Comparison of ENCODE assay signal across 8 cellular contexts in genomic region chr19:4811328-4812131, GRCh38. TPM values are rescaled to one million over a fixed set of nuclear protein-coding genes. Genes with fewer than 3 reads are reported as not detected.
DNase-seq lines count a peak whose midpoint lies in the region; ATAC-seq, FAIRE-seq and TF ChIP-seq lines count a peak whose summit lies in the region.

No MANE protein-coding gene starts in this region.

- H3K4me3 ChIP-seq in AG04450 (ENCODE audit: low read depth, low read length) (no peak overlapping the region), mucosa of descending colon (no peak overlapping the region)

- peaks cover 3% of the 10 kb centered on the region for H3K36me3 Mint-ChIP-seq in endothelial cell (ENCODE audit: low read depth, unreplicated experiment)

- no peak for DNase-seq in AG04450 (ENCODE audit: low read depth, low spot score)
- peak; percentile 74 for DNase-seq in GM19239 (ENCODE audit: insufficient read length, low spot score)
- peak; percentile 51 to 72 for DNase-seq in NOMO-1 (lab: John Stamatoyannopoulos, UW; ENCODE audit: unreplicated experiment in 2 of 2)
- DNase-seq in activated CD8-positive, alpha-beta memory T cell treated with anti-CD3 and anti-CD28 coated beads for 48 hours (ENCODE audit: low read depth in 2 of 3, low spot score in 2 of 3), result peak; percentile 66 to 97 (median 95)
- peak; percentile 94 for DNase-seq in endothelial cell (ENCODE audit: low spot score)
- DNase-seq in mucosa of descending colon, result peak; percentile 86 to 92 (median 92)
- peak; percentile 92 for DNase-seq in stimulated activated CD8-positive, alpha-beta memory T cell treated with anti-CD3 and anti-CD28 coated beads, Interleukin-7, amount 100 ng/mL, for 24 hours (ENCODE audit: low read depth)

- no peaks in the 10 kb centered on the region for H3K27me3 ChIP-seq in AG04450 (ENCODE audit: control insufficient read depth, insufficient read depth, low read length)

- peak; percentile 71 for FAIRE-seq in GM19239 (lab: Jason Lieb, UNC)

- H3K27ac Mint-ChIP-seq in endothelial cell (ENCODE audit: unreplicated experiment), result no peak overlapping the region

- peaks cover 9% of the 10 kb centered on the region; the same call in 1 of the 2 replicates for H3K9me3 ChIP-seq in AG04450 (ENCODE audit: control insufficient read depth, insufficient read depth, low read length)
- no peaks in the 10 kb centered on the region for H3K9me3 ChIP-seq in mucosa of descending colon

- no peaks in the 10 kb centered on the region for H3K36me3 ChIP-seq in mucosa of descending colon (ENCODE audit: low read depth)

- POLR2A ChIA-PET in AG04450 (lab: Yijun Ruan, JAX), result interaction anchor here (2.2 kb wide), 1 partner anchor 100 kb away, joined by 19 read pairs; no protein-coding TSS in a partner anchor

- CTCF ChIA-PET in AG04450 (lab: Charles Lee), result interaction anchor here (0.6 to 7.5 kb wide), 8 partner anchors 9 to 337 kb away, joined by 3 to 104 read pairs (median 10); no protein-coding TSS in a partner anchor

- peak overlapping the region; percentile 61 for H3K27ac ChIP-seq in AG04450 (ENCODE audit: low read depth, low read length)

- no peak overlapping the region for H3K4me3 Mint-ChIP-seq in endothelial cell (ENCODE audit: unreplicated experiment)

- no peaks in the 10 kb centered on the region for H3K9me3 Mint-ChIP-seq in endothelial cell (ENCODE audit: unreplicated experiment)

- ATAC-seq in mucosa of descending colon, result peak; percentile 71
- no peak for ATAC-seq in GM18520 (IDR thresholded peaks at IDR 0.05; ENCODE audit: unreplicated experiment)

- intact Hi-C loops in mucosa of descending colon (cut with DNase I, micrococcal nuclease), result loop anchor here in 1 of 2 donors (5.0 kb wide), 1 partner anchor 101 kb away; no protein-coding TSS in a partner anchor

- peaks cover 15% of the 10 kb centered on the region for H3K4me1 ChIP-seq in mucosa of descending colon (ENCODE audit: low read depth)

- peaks cover 4% of the 10 kb centered on the region for H3K27me3 Mint-ChIP-seq in endothelial cell (ENCODE audit: unreplicated experiment)

- TF ChIP-seq CTCF in AG04450 (IDR thresholded peaks at IDR 0.05; ENCODE audit: low read depth, low read length) (peak; percentile 82), endothelial cell (IDR thresholded peaks at IDR 0.05; ENCODE audit: unreplicated experiment) (peak; percentile 87), mucosa of descending colon (IDR thresholded peaks at IDR 0.05) (peak; percentile 84)

- H3K4me1 Mint-ChIP-seq in endothelial cell (ENCODE audit: unreplicated experiment), result peaks cover 9% of the 10 kb centered on the region

RNA-seq across cellular contexts. Expression of gene TICAM1, which starts 20.0 kb away (rescaled TPM):
- polyA plus RNA-seq in AG04450 (2011; rRNA removed), result 1.0 and 2.9 TPM in 2 replicates
- polyA minus RNA-seq in AG04450 (2011; rRNA and poly(A)+ RNA removed), result 0.96 and 1.2 TPM in 2 replicates
- total RNA-seq in endothelial cell (ENCODE audit: unreplicated experiment) (3.5 TPM), mucosa of descending colon (10 to 100 TPM; 24.1 to 37.4 (median 26.4) TPM)

RNA-seq across cellular contexts. Expression of gene FEM1A, which starts 20.0 kb away (rescaled TPM):
- 3.0 and 4.0 TPM in 2 replicates for polyA plus RNA-seq in AG04450 (2011; rRNA removed)
- 6.0 and 7.1 TPM in 2 replicates for polyA minus RNA-seq in AG04450 (2011; rRNA and poly(A)+ RNA removed)
- total RNA-seq in endothelial cell (ENCODE audit: unreplicated experiment), result 12.0 TPM
- total RNA-seq in mucosa of descending colon, result 10 to 100 TPM; 10.5 to 15.2 (median 11.4) TPM

RNA-seq across cellular contexts. Expression of gene PLIN3, which starts 55.9 kb away (rescaled TPM):
- 103 and 125 TPM in 2 replicates for polyA plus RNA-seq in AG04450 (2011; rRNA removed)
- polyA minus RNA-seq in AG04450 (2011; rRNA and poly(A)+ RNA removed), result 82.2 and 114 TPM in 2 replicates
- 73.1 TPM for total RNA-seq in endothelial cell (ENCODE audit: unreplicated experiment)
- 100 to 1,000 TPM in 2 of 3 donors, 10 to 100 TPM in 1; 77.3 to 125 (median 108) TPM for total RNA-seq in mucosa of descending colon
